8 cellular contexts compared by ENCODE assay signal in the genomic region with DNA sequence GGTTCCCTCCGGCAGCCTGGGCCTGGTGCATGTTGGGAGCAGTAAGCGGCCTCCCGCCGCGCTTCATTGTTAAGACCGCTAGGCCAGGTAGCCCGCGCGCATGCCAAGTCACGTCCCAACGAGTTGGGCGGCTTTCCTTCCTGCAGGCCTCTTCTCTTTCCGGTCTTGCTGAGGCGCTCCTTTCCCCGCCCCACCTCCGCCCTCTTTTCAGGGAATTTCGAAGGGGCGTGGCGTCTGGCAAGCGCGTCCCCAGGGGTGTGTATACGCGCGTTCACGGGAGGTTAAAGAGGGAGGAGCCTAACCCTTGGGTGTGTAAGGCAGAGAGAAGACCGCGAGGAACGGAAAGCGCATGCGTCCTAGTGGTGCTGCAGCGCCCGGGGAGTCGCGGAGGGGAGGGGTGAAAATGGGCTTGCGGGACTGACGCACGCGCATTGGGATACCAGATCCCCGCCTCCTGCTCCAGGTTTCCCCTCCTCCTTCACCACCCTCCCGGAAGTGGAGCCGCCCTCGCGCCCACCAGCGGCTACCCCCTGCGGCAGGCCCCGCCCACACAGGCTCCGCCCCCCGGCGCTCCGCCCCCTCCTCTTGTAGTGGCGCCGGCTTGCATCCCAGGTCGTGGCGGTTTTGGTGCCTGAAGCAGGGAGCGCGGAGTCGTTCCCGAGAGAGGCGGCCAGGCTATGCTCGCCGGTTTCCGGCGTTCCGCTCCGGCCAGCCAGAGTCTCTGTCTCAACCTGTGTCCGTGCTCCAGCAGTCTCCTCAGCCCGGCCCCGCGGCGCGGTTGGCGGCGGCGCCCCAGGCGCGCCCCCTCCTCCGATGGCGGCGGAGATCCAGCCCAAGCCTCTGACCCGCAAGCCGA. TPM values are rescaled to one million over a fixed set of nuclear protein-coding genes. Genes with fewer than 3 reads are reported as not detected.
DNase-seq lines count a peak whose midpoint lies in the region; TF ChIP-seq lines count a peak whose summit lies in the region.

A gene with protein sequence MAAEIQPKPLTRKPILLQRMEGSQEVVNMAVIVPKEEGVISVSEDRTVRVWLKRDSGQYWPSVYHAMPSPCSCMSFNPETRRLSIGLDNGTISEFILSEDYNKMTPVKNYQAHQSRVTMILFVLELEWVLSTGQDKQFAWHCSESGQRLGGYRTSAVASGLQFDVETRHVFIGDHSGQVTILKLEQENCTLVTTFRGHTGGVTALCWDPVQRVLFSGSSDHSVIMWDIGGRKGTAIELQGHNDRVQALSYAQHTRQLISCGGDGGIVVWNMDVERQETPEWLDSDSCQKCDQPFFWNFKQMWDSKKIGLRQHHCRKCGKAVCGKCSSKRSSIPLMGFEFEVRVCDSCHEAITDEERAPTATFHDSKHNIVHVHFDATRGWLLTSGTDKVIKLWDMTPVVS (plus strand): TSS at position 588 of the 856 bp plus-strand sequence. CDS start 226 bp downstream, at position 814.

- H3K9me3 Mint-ChIP-seq in nephron, result no peaks in the 10 kb centered on the region
- H3K9me3 Mint-ChIP-seq in stimulated activated naive CD8-positive, alpha-beta T cell treated with anti-CD3 and anti-CD28 coated beads, Interleukin-15, Interleukin-2, amounts not matched to agents 100 ng/mL and 50 ng/mL, for 24 hours, result no peaks in the 10 kb centered on the region

- H3K4me1 Mint-ChIP-seq in nephron, result peaks cover 15% of the 10 kb centered on the region
- H3K4me1 Mint-ChIP-seq in stimulated activated naive CD8-positive, alpha-beta T cell treated with anti-CD3 and anti-CD28 coated beads, Interleukin-15, Interleukin-2, amounts not matched to agents 100 ng/mL and 50 ng/mL, for 24 hours (ENCODE audit: low read depth), result peaks cover 42% of the 10 kb centered on the region

- H3K27me3 ChIP-seq in H7 (ENCODE audit: control insufficient read depth, insufficient read depth, low read length), result no peaks in the 10 kb centered on the region

- peak within 1 kb of the TSS; percentile 88 for H3K4me3 ChIP-seq in H7 (ENCODE audit: insufficient read depth, low read depth, low read length)
- peak within 1 kb of the TSS; percentile 94 for H3K4me3 ChIP-seq in fibroblast of the aortic adventitia (ENCODE audit: low read depth, low read length)

- peak within 1 kb of the TSS; percentile 82 to 92 (median 92) for H3K4me3 Mint-ChIP-seq in nephron
- H3K4me3 Mint-ChIP-seq in stimulated activated naive CD8-positive, alpha-beta T cell treated with anti-CD3 and anti-CD28 coated beads, Interleukin-15, Interleukin-2, amounts not matched to agents 100 ng/mL and 50 ng/mL, for 24 hours, result peak within 1 kb of the TSS; percentile 91

- H3K27me3 Mint-ChIP-seq in nephron (ENCODE audit: low read depth), result no peaks in the 10 kb centered on the region
- no peaks in the 10 kb centered on the region for H3K27me3 Mint-ChIP-seq in stimulated activated naive CD8-positive, alpha-beta T cell treated with anti-CD3 and anti-CD28 coated beads, Interleukin-15, Interleukin-2, amounts not matched to agents 100 ng/mL and 50 ng/mL, for 24 hours

- H3K36me3 ChIP-seq in H7 (replicated peaks; ENCODE audit: control insufficient read depth, insufficient read depth, low read length), result no peaks in the 10 kb centered on the region

- peak within 1 kb of the TSS; percentile 60 to 94 (median 89) for H3K27ac Mint-ChIP-seq in nephron
- peak within 1 kb of the TSS; percentile 93 for H3K27ac Mint-ChIP-seq in stimulated activated naive CD8-positive, alpha-beta T cell treated with anti-CD3 and anti-CD28 coated beads, Interleukin-15, Interleukin-2, amounts not matched to agents 100 ng/mL and 50 ng/mL, for 24 hours

- DNase-seq in ELR (ENCODE audit: low read depth) (peak; percentile 100), H7 (peak; percentile 95), M059J (ENCODE audit: low read depth) (peak; percentile 98), SHP77 (lab: John Stamatoyannopoulos, UW) (peak; percentile 100), fibroblast of the aortic adventitia (ENCODE audit: low read depth) (peak; percentile 100)
- peak; percentile 100 for DNase-seq in activated effector memory CD4-positive, alpha-beta T cell treated with anti-CD3 and anti-CD28 coated beads, Interleukin-2, amount 50 U/mL, for 16 hours

- TF ChIP-seq CTCF in fibroblast of the aortic adventitia (IDR thresholded peaks at IDR 0.05; ENCODE audit: insufficient read depth, low read length) (no peak), nephron (IDR thresholded peaks at IDR 0.05; ENCODE audit: unreplicated experiment in 3 of 3) (no peak)

- H3K36me3 Mint-ChIP-seq in nephron (ENCODE audit: low read depth), result no peaks in the 10 kb centered on the region
- peaks cover 5% of the 10 kb centered on the region for H3K36me3 Mint-ChIP-seq in stimulated activated naive CD8-positive, alpha-beta T cell treated with anti-CD3 and anti-CD28 coated beads, Interleukin-15, Interleukin-2, amounts not matched to agents 100 ng/mL and 50 ng/mL, for 24 hours (ENCODE audit: low read depth)

RNA-seq across cellular contexts. Expression of the gene that starts here (rescaled TPM):
- 5.6 and 13.6 TPM in 2 replicates for total RNA-seq in H7 (2014; rRNA removed; shearing (Covaris generic))
- total RNA-seq in M059J (2014; rRNA removed; shearing (Covaris generic)), result 1.5 and 3.1 TPM in 2 replicates
- total RNA-seq in fibroblast of the aortic adventitia (ENCODE audit: low replicate concordance), result 4.7 and 10.2 TPM in 2 replicates

Comparison
In these comparisons a context has a peak if more than half of its experiments do, and no peak if none do; other contexts are left out.
1. Peak in every context shown above with its lines: DNase-seq and H3K4me3 ChIP-seq.